Comparison of ENCODE assay signal across 7 cellular contexts in the genomic region with DNA sequence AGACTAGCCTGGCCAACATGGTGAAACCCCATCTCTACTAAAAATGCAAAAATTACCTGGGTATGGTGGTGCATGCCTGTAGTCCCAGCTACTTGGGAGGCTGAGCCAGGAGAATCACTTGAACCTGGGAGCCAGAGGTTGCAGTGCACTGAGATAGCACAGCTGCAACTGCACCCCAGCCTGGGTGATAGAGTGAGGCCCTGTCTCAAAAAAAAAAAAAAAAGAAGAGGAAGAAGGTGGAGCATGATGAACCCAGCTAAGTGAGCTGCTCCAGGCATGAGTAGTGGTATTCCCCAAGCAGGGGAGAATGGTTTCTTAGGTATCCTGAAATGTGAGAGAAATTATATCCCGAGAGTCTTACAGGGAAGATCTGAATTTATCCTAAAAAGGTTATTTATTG. TPM values are rescaled to one million over a fixed set of nuclear protein-coding genes. Genes with fewer than 3 reads are reported as not detected.
A peak's percentile ranks its signal among the peaks of the same experiment; 100 is the strongest.
DNase-seq lines count a peak whose midpoint lies in the region; ATAC-seq and TF ChIP-seq lines count a peak whose summit lies in the region.
"Not testable (repeated sequence)": the region's sequence is repeated elsewhere in the genome, so short reads cannot be mapped to it uniquely, and the experiment has no call there.

No MANE protein-coding gene starts in this region.

- H3K36me3 ChIP-seq in KOPT-K1 (ENCODE audit: insufficient read depth, low read length); ascending aorta; ectodermal cell (ENCODE audit: control insufficient read depth, insufficient read depth, low read length); psoas muscle (ENCODE audit: insufficient read depth in 1 of 2, low read depth in 1 of 2); tibial nerve: not testable (repeated sequence)

- not testable (repeated sequence) for ATAC-seq in psoas muscle

- H3K27ac ChIP-seq in KOPT-K1 (ENCODE audit: low read depth, low read length, poor library complexity, severe bottlenecking) (peak overlapping the region; percentile 89), ascending aorta (peak overlapping the region; percentile 95 to 99), ectodermal cell (ENCODE audit: insufficient read depth, low read depth, low read length, poor library complexity, severe bottlenecking) (peak overlapping the region; percentile 16), layer of hippocampus (ENCODE audit: low read depth, low read length) (peak overlapping the region; percentile 1), psoas muscle (peak overlapping the region; percentile 94), tibial nerve (peak overlapping the region in 3 of 4 donors; percentile 89 to 95 (median 91))

- H3K4me1 ChIP-seq in ascending aorta (peaks cover 13 to 26% of the 10 kb centered on the region in 2 donors), ectodermal cell (ENCODE audit: control insufficient read depth, insufficient read depth, low read length) (peaks cover 33% of the 10 kb centered on the region), psoas muscle (peaks cover 26% of the 10 kb centered on the region), tibial nerve (peaks cover 2 to 36% (median 25%) of the 10 kb centered on the region in 4 donors)

- H3K4me3 Mint-ChIP-seq in activated CD4-positive, alpha-beta T cell treated with anti-CD3 and anti-CD28 coated beads, Interleukin-2, amount 10 ng/mL, durations not matched to agents 7 days and 5 days: not testable (repeated sequence)

- not testable (repeated sequence) for H3K36me3 Mint-ChIP-seq in activated CD4-positive, alpha-beta T cell treated with anti-CD3 and anti-CD28 coated beads, Interleukin-2, amount 10 ng/mL, durations not matched to agents 7 days and 5 days (ENCODE audit: low read depth)

- not testable (repeated sequence) for H3K9me3 Mint-ChIP-seq in activated CD4-positive, alpha-beta T cell treated with anti-CD3 and anti-CD28 coated beads, Interleukin-2, amount 10 ng/mL, durations not matched to agents 7 days and 5 days

- H3K4me1 Mint-ChIP-seq in activated CD4-positive, alpha-beta T cell treated with anti-CD3 and anti-CD28 coated beads, Interleukin-2, amount 10 ng/mL, durations not matched to agents 7 days and 5 days: peaks cover 46% of the 10 kb centered on the region

- not testable (repeated sequence) for TF ChIP-seq CTCF in ascending aorta (IDR thresholded peaks at IDR 0.05); psoas muscle (IDR thresholded peaks at IDR 0.05); tibial nerve (IDR thresholded peaks at IDR 0.05)

- WGBS in ectodermal cell, 2 experiments: 84 to 89% methylated on average over 1 of the region's 1 CpG
- WGBS in psoas muscle, 3 donors: 89 to 96% (median 94%) methylated on average over 1 of the region's 1 CpG
- 88 to 97% methylated on average over 1 of the region's 1 CpG for WGBS in tibial nerve, 2 donors

- not testable (repeated sequence) for TF ChIP-seq POLR2A in tibial nerve (IDR thresholded peaks at IDR 0.05)

- intact Hi-C loops in ascending aorta (cut with DNase I): not testable (repeated sequence)
- intact Hi-C loops in psoas muscle (cut with DNase I): loop anchor here (5.0 kb wide), 1 partner anchor 35 kb away; the partner anchor contains the start of gene TOB1 (in 2 of the 2)

- POLR2A ChIA-PET in activated CD4-positive, alpha-beta T cell treated with anti-CD3 and anti-CD28 coated beads, Interleukin-2, amount 10 ng/mL, durations not matched to agents 7 days and 5 days (lab: Charles Lee): not testable (repeated sequence)

- H3K27me3 Mint-ChIP-seq in activated CD4-positive, alpha-beta T cell treated with anti-CD3 and anti-CD28 coated beads, Interleukin-2, amount 10 ng/mL, durations not matched to agents 7 days and 5 days: not testable (repeated sequence)

- CTCF ChIA-PET in activated CD4-positive, alpha-beta T cell treated with anti-CD3 and anti-CD28 coated beads, Interleukin-2, amount 10 ng/mL, durations not matched to agents 7 days and 5 days (lab: Charles Lee): interaction anchor here (0.6 to 1.0 kb wide), 3 partner anchors 13 to 87 kb away, joined by 3 read pairs; no protein-coding TSS in a partner anchor

- H3K27ac Mint-ChIP-seq in activated CD4-positive, alpha-beta T cell treated with anti-CD3 and anti-CD28 coated beads, Interleukin-2, amount 10 ng/mL, durations not matched to agents 7 days and 5 days: peak overlapping the region; percentile 73

- not testable (repeated sequence) for H3K27me3 ChIP-seq in ascending aorta; ectodermal cell (ENCODE audit: control insufficient read depth, insufficient read depth, low read length, poor library complexity, severe bottlenecking); layer of hippocampus (ENCODE audit: control insufficient read depth, insufficient read depth, low read length); psoas muscle (ENCODE audit: insufficient read depth in 3 of 3, low read length in 2 of 3); tibial nerve

- not testable (repeated sequence) for TF ChIP-seq EP300 in tibial nerve (IDR thresholded peaks at IDR 0.05)

- not testable (repeated sequence) for H3K9me3 ChIP-seq in KOPT-K1 (ENCODE audit: insufficient read depth, low read length, poor library complexity, severe bottlenecking); ascending aorta; ectodermal cell (ENCODE audit: control insufficient read depth, low read length); psoas muscle; tibial nerve

- H3K4me3 ChIP-seq in ascending aorta; ectodermal cell (ENCODE audit: insufficient read depth, low read depth, low read length); psoas muscle; tibial nerve: not testable (repeated sequence)

- not testable (repeated sequence) for DNase-seq in activated CD4-positive, alpha-beta T cell treated with anti-CD3 and anti-CD28 coated beads, Interleukin-2, amount 10 ng/mL, durations not matched to agents 7 days and 5 days; ascending aorta (ENCODE audit: low spot score in 2 of 2); psoas muscle; tibial nerve (ENCODE audit: low spot score in 2 of 2)

RNA-seq across cellular contexts. Expression of gene TOB1, which starts 36.2 kb away (rescaled TPM):
- total RNA-seq in activated CD4-positive, alpha-beta T cell treated with anti-CD3 and anti-CD28 coated beads, Interleukin-2, amount 10 ng/mL, durations not matched to agents 7 days and 5 days: 10 to 100 TPM; 81.8 to 99.0 TPM
- total RNA-seq in ascending aorta (41.7 TPM), psoas muscle (100 to 1,000 TPM in 3 of 4 donors, 10 to 100 TPM in 1; 74.9 to 155 (median 102) TPM), tibial nerve (100 to 1,000 TPM in 1 of 4 donors, 10 to 100 TPM in 3; 48.6 to 142 (median 81.3) TPM)
- polyA plus RNA-seq in ectodermal cell (2013, experiment 1 of 4): 48.7 TPM
- 41.8 TPM for polyA plus RNA-seq in ectodermal cell (2013, experiment 2 of 4)
- polyA plus RNA-seq in ectodermal cell (2013, experiment 3 of 4): 34.3 TPM
- 37.5 TPM for polyA plus RNA-seq in ectodermal cell (2013, experiment 4 of 4)
- polyA plus RNA-seq in psoas muscle: 10 to 100 TPM; 12.8 to 40.9 (median 21.4) TPM

Comparison
In these comparisons a context has a peak if more than half of its experiments do, and no peak if none do; other contexts are left out.
1. H3K27ac ChIP-seq: peak in every context shown above with its lines; median percentile 97 in ascending aorta; 94 in psoas muscle; 91 in tibial nerve; 89 in KOPT-K1; 16 in ectodermal cell; 1 in layer of hippocampus.